ENCODE assay signal across 9 cellular contexts in the genomic region with DNA sequence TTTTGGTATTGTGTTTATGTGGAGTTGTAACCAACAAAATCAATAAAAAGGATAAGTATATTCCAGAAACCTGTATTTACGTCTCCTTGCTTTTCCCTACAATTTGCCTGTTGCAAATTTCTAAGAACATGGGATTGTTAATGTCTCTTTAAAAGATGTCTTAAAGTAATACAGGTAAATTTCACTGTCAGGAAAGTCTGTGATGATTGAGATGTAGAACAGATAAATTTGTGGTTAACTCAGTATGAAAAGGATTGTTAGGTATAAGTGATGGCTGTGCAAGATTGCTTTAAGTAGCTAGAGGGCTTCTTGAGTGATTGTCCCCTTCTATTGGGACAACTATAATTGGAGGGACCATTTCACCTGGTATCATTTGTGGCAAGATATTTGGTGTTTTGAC. TPM values are rescaled to one million over a fixed set of nuclear protein-coding genes. Genes with fewer than 3 reads are reported as not detected.
"Had no signal": no experiment of that assay in that cellular context is flagged by ENCODE, and none has a peak within 500 bp of the region (broad histone marks: within the 10 kb centered on the region; RNA-seq: fewer than 3 reads in every experiment).

No MANE protein-coding gene starts in this region.

- H3K4me3 ChIP-seq: GM23248, HAP-1, K562 had no signal

- H3K27ac ChIP-seq: GM23248 had no signal

- DNase-seq: GM23248, GOT3, HFFc6, IMR-90, KG1 had no signal

- H3K4me3 Mint-ChIP-seq: HFFc6 had no signal

- ATAC-seq: HCT116, K562 had no signal

- H3K9ac ChIP-seq: GM23248 had no signal

- H3K9me3 Mint-ChIP-seq: HFFc6 had no signal

- H3K9me3 ChIP-seq: HAP-1 had no signal

- H2AFZ ChIP-seq: GM23248 had no signal

- H3K27ac Mint-ChIP-seq: HFFc6 had no signal

RNA-seq across cellular contexts. Expression of gene PTPRG, which starts 6.8 kb away (rescaled TPM):
- total RNA-seq: HT-29 had no signal
- polyA plus RNA-seq: K562 had no signal
